9 cellular contexts compared by ENCODE assay signal in genomic region chr19:56765107-56765506, GRCh38.
A peak's percentile ranks its signal among the peaks of the same experiment; 100 is the strongest.
DNase-seq lines count a peak whose midpoint lies in the region; ATAC-seq and FAIRE-seq lines count a peak whose summit lies in the region.
"Had no signal": no experiment of that assay in that cellular context is flagged by ENCODE, and none has a peak within 500 bp of the region (broad histone marks: within the 10 kb centered on the region; RNA-seq: fewer than 3 reads in every experiment).

No MANE protein-coding gene starts in this region.

- ATAC-seq in activated CD8-positive, alpha-beta memory T cell treated with anti-CD3 and anti-CD28 coated beads, Interleukin-2, amount 10 ng/mL, durations not matched to agents 7 days and 5 days: no peak
- peak in 1 of 2 donors; percentile 33 for ATAC-seq in naive thymus-derived CD8-positive, alpha-beta T cell

- POLR2A ChIA-PET in naive thymus-derived CD8-positive, alpha-beta T cell (lab: Charles Lee): no interaction called here

- H3K36me3 Mint-ChIP-seq in activated CD8-positive, alpha-beta memory T cell treated with anti-CD3 and anti-CD28 coated beads, Interleukin-2, amount 10 ng/mL, durations not matched to agents 7 days and 5 days: no peaks in the 10 kb centered on the region
- H3K36me3 Mint-ChIP-seq in naive thymus-derived CD8-positive, alpha-beta T cell: peaks cover 2 to 57% (median 26%) of the 10 kb centered on the region in 3 donors

- CTCF ChIA-PET in activated CD8-positive, alpha-beta memory T cell treated with anti-CD3 and anti-CD28 coated beads, Interleukin-2, amount 10 ng/mL, durations not matched to agents 7 days and 5 days (lab: Charles Lee): no interaction called here

- H3K4me3 ChIP-seq in esophagus (ENCODE audit: low read depth in 1 of 2, low read length in 2 of 2): peak overlapping the region; percentile 36 to 40

- H3K4me1 Mint-ChIP-seq in activated CD8-positive, alpha-beta memory T cell treated with anti-CD3 and anti-CD28 coated beads, Interleukin-2, amount 10 ng/mL, durations not matched to agents 7 days and 5 days: peaks cover 7% of the 10 kb centered on the region
- H3K4me1 Mint-ChIP-seq in naive thymus-derived CD8-positive, alpha-beta T cell: peaks cover 5 to 11% (median 8%) of the 10 kb centered on the region in 4 donors

- no peak for DNase-seq in activated CD8-positive, alpha-beta memory T cell treated with anti-CD3 and anti-CD28 coated beads, Interleukin-2, amount 10 ng/mL, durations not matched to agents 7 days and 5 days
- no peak for DNase-seq in activated CD8-positive, alpha-beta memory T cell treated with anti-CD3 and anti-CD28 coated beads, Interleukin-2, amount 50 U/mL, for 4 hours
- peak in 3 of 10 donors; percentile 3 to 67 (median 4) for DNase-seq in naive thymus-derived CD8-positive, alpha-beta T cell
- DNase-seq in urothelium cell line (ENCODE audit: low spot score) (peak; percentile 86), NCI-H2029 treated with DMSO at 0.1 percent for 48 hours (lab: John Stamatoyannopoulos, UW) (no peak), HT-29 (ENCODE audit: low spot score) (no peak), GF-D8 (lab: John Stamatoyannopoulos, UW) (no peak)

- FAIRE-seq in urothelium cell line (lab: Jason Lieb, UNC): peak; percentile 84

- H3K27me3 ChIP-seq in esophagus (ENCODE audit: control insufficient read depth in 1 of 2, insufficient read depth in 2 of 2, low read length in 2 of 2): no peaks in the 10 kb centered on the region

- no peaks in the 10 kb centered on the region for H3K36me3 ChIP-seq in esophagus (ENCODE audit: control insufficient read depth in 2 of 2, insufficient read depth in 2 of 2, low read length in 1 of 2)

- 6 to 9% methylated on average over 28 of the region's 28 CpGs for WGBS in esophagus, 2 donors

- H3K9me3 ChIP-seq in esophagus (ENCODE audit: control insufficient read depth in 2 of 2, insufficient read depth in 1 of 2, low read depth in 1 of 2, low read length in 1 of 2): peaks cover 8 to 19% of the 10 kb centered on the region in 2 donors

- peaks cover 30% of the 10 kb centered on the region for H3K9me3 Mint-ChIP-seq in activated CD8-positive, alpha-beta memory T cell treated with anti-CD3 and anti-CD28 coated beads, Interleukin-2, amount 10 ng/mL, durations not matched to agents 7 days and 5 days (ENCODE audit: low read depth)
- H3K9me3 Mint-ChIP-seq in naive thymus-derived CD8-positive, alpha-beta T cell: peaks cover 22 to 90% (median 55%) of the 10 kb centered on the region in 9 donors

- H3K4me1 ChIP-seq in esophagus (ENCODE audit: control insufficient read depth in 2 of 2, insufficient read depth in 2 of 2, low read length in 1 of 2): peaks cover 0 to 4% of the 10 kb centered on the region in 2 donors

- no peaks in the 10 kb centered on the region for H3K27me3 Mint-ChIP-seq in activated CD8-positive, alpha-beta memory T cell treated with anti-CD3 and anti-CD28 coated beads, Interleukin-2, amount 10 ng/mL, durations not matched to agents 7 days and 5 days
- H3K27me3 Mint-ChIP-seq in naive thymus-derived CD8-positive, alpha-beta T cell: peaks cover 0 to 20% (median 8%) of the 10 kb centered on the region in 5 donors
- H3K27me3 Mint-ChIP-seq: CD4-positive, CD25-positive, alpha-beta regulatory T cell had no signal

- H3K4me3 Mint-ChIP-seq in activated CD8-positive, alpha-beta memory T cell treated with anti-CD3 and anti-CD28 coated beads, Interleukin-2, amount 10 ng/mL, durations not matched to agents 7 days and 5 days: peak overlapping the region; percentile 45
- peak overlapping the region; percentile 27 to 86 (median 76) for H3K4me3 Mint-ChIP-seq in naive thymus-derived CD8-positive, alpha-beta T cell

- H3K27ac ChIP-seq in esophagus (ENCODE audit: low read depth in 2 of 2, low read length in 1 of 2): no peak overlapping the region

- H3K27ac Mint-ChIP-seq in activated CD8-positive, alpha-beta memory T cell treated with anti-CD3 and anti-CD28 coated beads, Interleukin-2, amount 10 ng/mL, durations not matched to agents 7 days and 5 days: no peak overlapping the region
- H3K27ac Mint-ChIP-seq in naive thymus-derived CD8-positive, alpha-beta T cell: peak overlapping the region in 2 of 10 donors; percentile 47 to 60
